ENCODE assay signal across 26 cellular contexts in the genomic region with DNA sequence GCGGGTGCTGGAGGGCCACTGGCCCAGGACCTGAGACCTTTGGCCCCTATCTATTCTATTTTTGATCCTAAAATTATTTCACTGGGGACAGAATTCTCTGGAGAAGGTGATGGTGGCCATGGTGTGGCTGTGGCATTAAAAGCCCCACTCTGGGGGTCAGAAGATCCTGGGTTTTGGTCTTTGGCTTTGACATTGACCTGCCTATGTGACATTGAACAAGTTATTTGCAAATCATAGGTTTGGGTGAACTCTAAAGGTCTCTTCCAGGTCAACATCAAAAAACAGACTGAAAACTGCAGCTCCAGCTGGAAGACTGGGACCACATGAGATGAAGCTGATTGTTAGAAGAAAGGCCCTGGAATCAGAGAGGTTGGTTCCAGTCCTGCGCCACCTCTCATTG. TPM values are rescaled to one million over a fixed set of nuclear protein-coding genes. Genes with fewer than 3 reads are reported as not detected.
"Had no signal": no experiment of that assay in that cellular context is flagged by ENCODE, and none has a peak within 500 bp of the region (broad histone marks: within the 10 kb centered on the region; RNA-seq: fewer than 3 reads in every experiment).

No MANE protein-coding gene starts in this region.

- DNase-seq: colonic mucosa; dermis blood vessel endothelial cell; effector memory CD8-positive, alpha-beta T cell; erythroblast; esophagus squamous epithelium; foreskin melanocyte; left ventricle myocardium superior; lower lobe of right lung; nucleus accumbens; ovary; stimulated activated CD4-positive, alpha-beta T cell treated with anti-CD3 and anti-CD28 coated beads, Interleukin-12 subunit alpha, Interleukin-12 subunit beta, amount 100 ng/mL, for 4 hours; stimulated activated CD4-positive, alpha-beta T cell treated with anti-CD3 and anti-CD28 coated beads, Interleukin-1b, Interleukin-23, amount 100 ng/mL, for 48 hours; stimulated activated CD4-positive, alpha-beta T cell treated with anti-CD3 and anti-CD28 coated beads, Interleukin-4, amount 100 ng/mL, for 1 hour; stimulated activated CD8-positive, alpha-beta memory T cell treated with anti-CD3 and anti-CD28 coated beads, Interleukin-4, amount 100 ng/mL, for 48 hours; stimulated activated naive CD4-positive, alpha-beta T cell; stimulated activated naive CD8-positive, alpha-beta T cell treated with anti-CD3 and anti-CD28 coated beads, Interleukin-15, amount 100 ng/mL, for 72 hours; thyroid gland; upper lobe of left lung had no signal

- ATAC-seq: effector memory CD8-positive, alpha-beta T cell; left ventricle myocardium superior; lower lobe of right lung; natural killer cell treated with Interleukin-12 subunit alpha and Interleukin-12 subunit beta and Interleukin-15 and Interleukin-18, amount 100 ng/mL, for 72 hours; sciatic nerve; stimulated activated naive CD8-positive, alpha-beta T cell treated with anti-CD3 and anti-CD28 coated beads, Interleukin-15, amount 100 ng/mL, for 72 hours had no signal

- H3K27ac Mint-ChIP-seq: effector memory CD8-positive, alpha-beta T cell; natural killer cell treated with Interleukin-12 subunit alpha and Interleukin-12 subunit beta and Interleukin-15 and Interleukin-18, amount 100 ng/mL, for 72 hours; stimulated activated naive CD8-positive, alpha-beta T cell treated with anti-CD3 and anti-CD28 coated beads, Interleukin-15, amount 100 ng/mL, for 72 hours had no signal

- H3K4me1 ChIP-seq: colonic mucosa had no signal

- H3K4me3 Mint-ChIP-seq: central memory CD8-positive, alpha-beta T cell; effector memory CD8-positive, alpha-beta T cell; natural killer cell treated with Interleukin-12 subunit alpha and Interleukin-12 subunit beta and Interleukin-15 and Interleukin-18, amount 100 ng/mL, for 72 hours; stimulated activated naive CD8-positive, alpha-beta T cell treated with anti-CD3 and anti-CD28 coated beads, Interleukin-15, amount 100 ng/mL, for 72 hours had no signal

- H3K36me3 Mint-ChIP-seq: natural killer cell treated with Interleukin-12 subunit alpha and Interleukin-12 subunit beta and Interleukin-15 and Interleukin-18, amount 100 ng/mL, for 72 hours had no signal

- H3K36me3 ChIP-seq: colonic mucosa, esophagus squamous epithelium, lower lobe of right lung, ovary, thyroid gland, upper lobe of left lung had no signal

- H3K27ac ChIP-seq: colonic mucosa, esophagus squamous epithelium, lower lobe of right lung, ovary, thyroid gland, upper lobe of left lung had no signal

- H3K9me3 Mint-ChIP-seq: central memory CD8-positive, alpha-beta T cell; effector memory CD8-positive, alpha-beta T cell; natural killer cell treated with Interleukin-12 subunit alpha and Interleukin-12 subunit beta and Interleukin-15 and Interleukin-18, amount 100 ng/mL, for 72 hours; stimulated activated naive CD8-positive, alpha-beta T cell treated with anti-CD3 and anti-CD28 coated beads, Interleukin-15, amount 100 ng/mL, for 72 hours had no signal

- H3K4me3 ChIP-seq: colonic mucosa, esophagus squamous epithelium, lower lobe of right lung, ovary, smooth muscle cell, thyroid gland, upper lobe of left lung had no signal

- FAIRE-seq: endometrium, keratinocyte, urothelium cell line had no signal

- H3K9me3 ChIP-seq: colonic mucosa, esophagus squamous epithelium, lower lobe of right lung, ovary, thyroid gland, upper lobe of left lung had no signal

- H3K27me3 ChIP-seq: ovary, thyroid gland had no signal

- H3K4me2 ChIP-seq: smooth muscle cell had no signal

RNA-seq across cellular contexts. Expression of gene CDH1, which starts 2.3 kb away (rescaled TPM):
- total RNA-seq: left ventricle myocardium superior, posterior vena cava had no signal
